ENCODE assay signal across 19 cellular contexts in genomic region chr1:89727517-89728312, GRCh38.
DNase-seq lines count a peak whose midpoint lies in the region; ATAC-seq, FAIRE-seq and TF ChIP-seq lines count a peak whose summit lies in the region.
"Had no signal": no experiment of that assay in that cellular context is flagged by ENCODE, and none has a peak within 500 bp of the region (broad histone marks: within the 10 kb centered on the region; RNA-seq: fewer than 3 reads in every experiment).

No MANE protein-coding gene starts in this region.

- H3K4me3 Mint-ChIP-seq in activated T-cell treated with anti-CD3 and anti-CD28 coated beads, Interleukin-2, amount 50 U/mL, for 4 hours, result peak overlapping the region; percentile 8
- H3K4me3 Mint-ChIP-seq in CD8-positive, alpha-beta T cell, result no peak overlapping the region
- H3K4me3 Mint-ChIP-seq in astrocyte (ENCODE audit: unreplicated experiment), result peak overlapping the region; percentile 43
- peak overlapping the region; percentile 6 for H3K4me3 Mint-ChIP-seq in stimulated activated effector memory CD8-positive, alpha-beta T cell treated with anti-CD3 and anti-CD28 coated beads, Interleukin-12 subunit alpha, Interleukin-12 subunit beta, amount 100 ng/mL, for 72 hours
- H3K4me3 Mint-ChIP-seq: activated CD4-positive, alpha-beta T cell treated with anti-CD3 and anti-CD28 coated beads, Interleukin-2, amount 10 ng/mL, durations not matched to agents 7 days and 5 days had no signal

- no peaks in the 10 kb centered on the region for H3K27me3 ChIP-seq in CD8-positive, alpha-beta T cell (ENCODE audit: insufficient read depth, low read length)
- H3K27me3 ChIP-seq in astrocyte (ENCODE audit: insufficient read depth, low read length), result no peaks in the 10 kb centered on the region

- FAIRE-seq in astrocyte (lab: Jason Lieb, UNC), result no peak
- FAIRE-seq: urothelium cell line had no signal

- intact Hi-C loops in CD8-positive, alpha-beta T cell (cut with DNase I, micrococcal nuclease), result no loop called here

- no peak overlapping the region for H3K9ac ChIP-seq in astrocyte (ENCODE audit: low read length)

- H3K36me3 ChIP-seq in CD8-positive, alpha-beta T cell (ENCODE audit: insufficient read depth, low read length), result no peaks in the 10 kb centered on the region
- H3K36me3 ChIP-seq in astrocyte (ENCODE audit: insufficient read depth, low read length), result no peaks in the 10 kb centered on the region

- peak overlapping the region; percentile 50 for H3K27ac Mint-ChIP-seq in CD8-positive, alpha-beta T cell
- no peak overlapping the region for H3K27ac Mint-ChIP-seq in astrocyte (ENCODE audit: unreplicated experiment)
- H3K27ac Mint-ChIP-seq in stimulated activated effector memory CD8-positive, alpha-beta T cell treated with anti-CD3 and anti-CD28 coated beads, Interleukin-12 subunit alpha, Interleukin-12 subunit beta, amount 100 ng/mL, for 72 hours, result peak overlapping the region; percentile 98

- POLR2A ChIA-PET in CD8-positive, alpha-beta T cell (lab: Charles Lee), result interaction anchor here (1.7 kb wide), 1 partner anchor 32 kb away, joined by 4 read pairs; no protein-coding TSS in a partner anchor

- no peak for DNase-seq in activated T-cell treated with anti-CD3 and anti-CD28 coated beads, Interleukin-2, amount 50 U/mL, for 4 hours
- DNase-seq in activated T-cell treated with anti-CD3 and anti-CD28 coated beads, Interleukin-2, amount 50 U/mL, for 48 hours, result no peak
- DNase-seq in CD8-positive, alpha-beta T cell, result no peak
- DNase-seq in astrocyte (ENCODE audit: low read depth) (no peak), NOMO-1 treated with DMSO at 0.1 percent for 48 hours (lab: John Stamatoyannopoulos, UW; ENCODE audit: unreplicated experiment) (no peak)
- no peak for DNase-seq in stimulated activated effector memory CD8-positive, alpha-beta T cell treated with anti-CD3 and anti-CD28 coated beads, Interleukin-12 subunit alpha, Interleukin-12 subunit beta, amount 100 ng/mL, for 72 hours (ENCODE audit: low spot score in 2 of 2)
- DNase-seq in activated effector memory CD4-positive, alpha-beta T cell treated with anti-CD3 and anti-CD28 coated beads, Interleukin-2, amount 50 U/mL, for 16 hours, result no peak
- DNase-seq: activated CD4-positive, alpha-beta T cell treated with anti-CD3 and anti-CD28 coated beads, Interleukin-2, amount 10 ng/mL, durations not matched to agents 7 days and 5 days; aorta; COR-L47; foreskin melanocyte; HCEC 1CT; naive B cell; NCI-H1105; NCI-H526; stimulated activated CD4-positive, alpha-beta T cell treated with anti-CD3 and anti-CD28 coated beads, Interleukin-12 subunit alpha, Interleukin-12 subunit beta, amount 100 ng/mL, for 4 hours; stimulated activated naive CD8-positive, alpha-beta T cell treated with anti-CD3 and anti-CD28 coated beads, Interleukin-15, Interleukin-2, amounts not matched to agents 100 U/mL and 50 U/mL, for 24 hours had no signal

- no peak overlapping the region for H3K4me2 ChIP-seq in astrocyte (ENCODE audit: low read length)

- no peaks in the 10 kb centered on the region for H3K79me2 ChIP-seq in astrocyte (ENCODE audit: insufficient read depth, low read length)

- no peak overlapping the region for H3K4me3 ChIP-seq in CD8-positive, alpha-beta T cell (ENCODE audit: low read depth, low read length)
- no peak overlapping the region for H3K4me3 ChIP-seq in astrocyte (ENCODE audit: insufficient read depth, low read depth, low read length)

- peaks cover 19% of the 10 kb centered on the region for H3K4me1 ChIP-seq in CD8-positive, alpha-beta T cell (ENCODE audit: insufficient read depth, low read length)
- H3K4me1 ChIP-seq in astrocyte (ENCODE audit: insufficient read depth, low read length), result peaks cover 12% of the 10 kb centered on the region

- no peak overlapping the region for H2AFZ ChIP-seq in astrocyte (ENCODE audit: low read depth, low read length)

- no peak for TF ChIP-seq CTCF in CD8-positive, alpha-beta T cell (IDR thresholded peaks at IDR 0.05)
- TF ChIP-seq CTCF in astrocyte (IDR thresholded peaks at IDR 0.05; ENCODE audit: insufficient read depth, low read depth, low read length), result no peak

- CTCF ChIA-PET in CD8-positive, alpha-beta T cell (lab: Charles Lee), result interaction anchor here (5.0 kb wide), 1 partner anchor 35 kb away, joined by 26 read pairs; no protein-coding TSS in a partner anchor

- H3K27ac ChIP-seq in CD8-positive, alpha-beta T cell (ENCODE audit: low read depth, low read length), result no peak overlapping the region
- H3K27ac ChIP-seq in astrocyte (ENCODE audit: low read depth, low read length), result no peak overlapping the region

- H4K20me1 ChIP-seq in astrocyte (ENCODE audit: insufficient read depth, low read length), result no peaks in the 10 kb centered on the region

- H3K36me3 Mint-ChIP-seq in activated T-cell treated with anti-CD3 and anti-CD28 coated beads, Interleukin-2, amount 50 U/mL, for 4 hours (ENCODE audit: insufficient read depth), result peaks cover 11% of the 10 kb centered on the region
- peaks cover 11% of the 10 kb centered on the region for H3K36me3 Mint-ChIP-seq in CD8-positive, alpha-beta T cell
- H3K36me3 Mint-ChIP-seq in astrocyte (ENCODE audit: low read depth, unreplicated experiment), result no peaks in the 10 kb centered on the region
- H3K36me3 Mint-ChIP-seq in stimulated activated effector memory CD8-positive, alpha-beta T cell treated with anti-CD3 and anti-CD28 coated beads, Interleukin-12 subunit alpha, Interleukin-12 subunit beta, amount 100 ng/mL, for 72 hours, result peaks cover 49% of the 10 kb centered on the region

- no peak for ATAC-seq in activated T-cell treated with anti-CD3 and anti-CD28 coated beads, Interleukin-2, amount 50 U/mL, for 4 hours
- ATAC-seq in CD8-positive, alpha-beta T cell, result no peak
- no peak for ATAC-seq in stimulated activated effector memory CD8-positive, alpha-beta T cell treated with anti-CD3 and anti-CD28 coated beads, Interleukin-12 subunit alpha, Interleukin-12 subunit beta, amount 100 ng/mL, for 72 hours
- no peak for ATAC-seq in HG02623 (IDR thresholded peaks at IDR 0.05; ENCODE audit: unreplicated experiment)
- ATAC-seq: stimulated activated naive CD8-positive, alpha-beta T cell treated with anti-CD3 and anti-CD28 coated beads, Interleukin-15, Interleukin-2, amounts not matched to agents 100 U/mL and 50 U/mL, for 24 hours had no signal

- H3K4me1 Mint-ChIP-seq in activated T-cell treated with anti-CD3 and anti-CD28 coated beads, Interleukin-2, amount 50 U/mL, for 4 hours (ENCODE audit: low read depth), result peaks cover 78% of the 10 kb centered on the region
- peaks cover 56% of the 10 kb centered on the region for H3K4me1 Mint-ChIP-seq in CD8-positive, alpha-beta T cell (ENCODE audit: low read depth)
- H3K4me1 Mint-ChIP-seq in astrocyte (ENCODE audit: low read depth, unreplicated experiment), result peaks cover 10% of the 10 kb centered on the region
- H3K4me1 Mint-ChIP-seq in stimulated activated effector memory CD8-positive, alpha-beta T cell treated with anti-CD3 and anti-CD28 coated beads, Interleukin-12 subunit alpha, Interleukin-12 subunit beta, amount 100 ng/mL, for 72 hours, result peaks cover 89% of the 10 kb centered on the region

- H3K27me3 Mint-ChIP-seq in activated T-cell treated with anti-CD3 and anti-CD28 coated beads, Interleukin-2, amount 50 U/mL, for 4 hours (ENCODE audit: low read depth), result no peaks in the 10 kb centered on the region
- no peaks in the 10 kb centered on the region for H3K27me3 Mint-ChIP-seq in CD8-positive, alpha-beta T cell (ENCODE audit: low read depth)
- no peaks in the 10 kb centered on the region for H3K27me3 Mint-ChIP-seq in astrocyte (ENCODE audit: low read depth, unreplicated experiment)
- H3K27me3 Mint-ChIP-seq: activated CD4-positive, alpha-beta T cell treated with anti-CD3 and anti-CD28 coated beads, Interleukin-2, amount 10 ng/mL, durations not matched to agents 7 days and 5 days; naive B cell had no signal

- H3K9me3 Mint-ChIP-seq in activated T-cell treated with anti-CD3 and anti-CD28 coated beads, Interleukin-2, amount 50 U/mL, for 4 hours, result peaks cover 7% of the 10 kb centered on the region
- no peaks in the 10 kb centered on the region for H3K9me3 Mint-ChIP-seq in CD8-positive, alpha-beta T cell
- peaks cover 2% of the 10 kb centered on the region for H3K9me3 Mint-ChIP-seq in astrocyte (ENCODE audit: unreplicated experiment)
- H3K9me3 Mint-ChIP-seq in stimulated activated effector memory CD8-positive, alpha-beta T cell treated with anti-CD3 and anti-CD28 coated beads, Interleukin-12 subunit alpha, Interleukin-12 subunit beta, amount 100 ng/mL, for 72 hours, result peaks cover 3% of the 10 kb centered on the region

- no peaks in the 10 kb centered on the region for H3K9me3 ChIP-seq in CD8-positive, alpha-beta T cell (ENCODE audit: low read length)
- no peaks in the 10 kb centered on the region for H3K9me3 ChIP-seq in astrocyte (ENCODE audit: insufficient read depth, low read depth, low read length)
